ENCODE assay signal across 8 cellular contexts in the genomic region with DNA sequence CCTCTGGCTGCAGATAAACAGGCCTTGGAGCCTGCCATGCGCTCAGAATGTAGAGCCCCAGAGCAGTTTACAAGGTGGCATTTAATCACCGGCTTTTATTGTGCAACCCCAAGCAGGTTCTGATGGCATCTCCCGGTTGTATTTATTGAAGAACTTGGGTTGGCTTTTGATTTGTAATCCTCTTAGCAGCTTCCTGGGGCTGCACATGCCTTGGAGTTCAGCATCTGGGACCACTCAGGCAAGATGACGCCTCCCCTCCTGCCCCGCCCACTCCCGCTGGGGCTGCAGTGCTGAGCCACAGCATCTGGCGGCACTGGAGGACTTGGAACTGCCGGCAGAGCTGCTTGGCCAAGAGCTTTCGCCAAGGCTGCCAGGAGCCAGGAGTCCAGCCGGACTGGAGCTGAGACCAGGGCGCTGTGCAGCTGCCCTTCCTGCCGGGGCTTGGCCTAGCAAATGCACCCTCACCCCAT. TPM values are rescaled to one million over a fixed set of nuclear protein-coding genes. Genes with fewer than 3 reads are reported as not detected.
DNase-seq lines count a peak whose midpoint lies in the region; ATAC-seq and TF ChIP-seq lines count a peak whose summit lies in the region.

No MANE protein-coding gene starts in this region.

- peaks cover 97% of the 10 kb centered on the region for H4K20me1 ChIP-seq in BLaER1

- H3K9me3 ChIP-seq in BLaER1, result no peaks in the 10 kb centered on the region

- H3K27me3 ChIP-seq in BLaER1, result peaks cover 3% of the 10 kb centered on the region; the same call in 1 of the 2 replicates

- H3K9ac ChIP-seq in BLaER1, result peak overlapping the region; percentile 98

- H3K4me3 ChIP-seq in BLaER1 (peak overlapping the region; percentile 97), fibroblast of the aortic adventitia (ENCODE audit: low read depth, low read length) (no peak overlapping the region)

- H3K4me1 ChIP-seq in BLaER1, result peaks cover 79% of the 10 kb centered on the region

- peak; percentile 68 for TF ChIP-seq CTCF in fibroblast of the aortic adventitia (IDR thresholded peaks at IDR 0.05; ENCODE audit: insufficient read depth, low read length)
- no peak for TF ChIP-seq CTCF in GM20000 (IDR thresholded peaks at IDR 0.05; ENCODE audit: extremely low read depth, missing control alignments)

- H3K27ac ChIP-seq in BLaER1, result peak overlapping the region; percentile 97

- DNase-seq in NCI-H69 (lab: John Stamatoyannopoulos, UW) (peak; percentile 66), fibroblast of the aortic adventitia (ENCODE audit: low read depth) (peak; percentile 97), non-pigmented ciliary epithelial cell (ENCODE audit: low read depth) (peak; percentile 54), GM20000 (ENCODE audit: low spot score) (no peak), NCI-H2029 (lab: John Stamatoyannopoulos, UW) (no peak)
- DNase-seq in central memory CD4-positive, alpha-beta T cell, result no peak

- peak overlapping the region; percentile 97 for H3K4me2 ChIP-seq in BLaER1

- peaks cover 45% of the 10 kb centered on the region for H3K36me3 ChIP-seq in BLaER1

- ATAC-seq in GM18867 (IDR thresholded peaks at IDR 0.05; ENCODE audit: unreplicated experiment), result no peak

RNA-seq across cellular contexts. Expression of a gene that starts 5.3 kb away (rescaled TPM):
- 7.6 and 9.6 TPM in 2 replicates for total RNA-seq in fibroblast of the aortic adventitia (ENCODE audit: low replicate concordance)

Comparison
In these comparisons a context has a peak if more than half of its experiments do, and no peak if none do; other contexts are left out.
1. DNase-seq: peak in NCI-H69 (single experiment), fibroblast of the aortic adventitia (single experiment) and non-pigmented ciliary epithelial cell (single experiment); none in GM20000 (single experiment), NCI-H2029 (single experiment) and central memory CD4-positive, alpha-beta T cell (single experiment).